ENCODE assay signal across 8 cellular contexts in genomic region chr1:958823-959729, GRCh38. TPM values are rescaled to one million over a fixed set of nuclear protein-coding genes. Genes with fewer than 3 reads are reported as not detected.
A peak's percentile ranks its signal among the peaks of the same experiment; 100 is the strongest.
DNase-seq lines count a peak whose midpoint lies in the region; ATAC-seq, FAIRE-seq and TF ChIP-seq lines count a peak whose summit lies in the region.

NOC2L (minus strand) TSS chr1:959256; CDS start chr1:959240, 16 bp downstream.

- intact Hi-C loops in left ventricle myocardium inferior (cut with micrococcal nuclease): no loop called here

- DNase-seq in GM10248 (ENCODE audit: extremely low spot score) (peak; percentile 95), NCI-H1105 treated with DMSO at 0.1 percent for 48 hours (lab: John Stamatoyannopoulos, UW) (peak; percentile 75), amniotic epithelial cell (ENCODE audit: low read depth) (peak; percentile 76), left ventricle myocardium inferior (peak; percentile 94), pulmonary artery endothelial cell (ENCODE audit: low read depth, low spot score) (peak; percentile 49), urothelium cell line (ENCODE audit: low spot score) (peak; percentile 86)

- H3K27ac ChIP-seq in left ventricle myocardium inferior (replicated peaks): peak within 1 kb of the TSS; percentile 69

- no peaks in the 10 kb centered on the region for H3K27me3 Mint-ChIP-seq in T-helper 1 cell treated with Interleukin-12 subunit alpha and Interleukin-12 subunit beta and Interleukin-4 antibody, amounts not matched to agents 30 μg/mL and 1 μg/mL, for 36 hours (ENCODE audit: low read depth)

- peak within 1 kb of the TSS; percentile 100 for H3K4me3 ChIP-seq in left ventricle myocardium inferior

- peaks cover 12% of the 10 kb centered on the region for H3K4me1 Mint-ChIP-seq in T-helper 1 cell treated with Interleukin-12 subunit alpha and Interleukin-12 subunit beta and Interleukin-4 antibody, amounts not matched to agents 30 μg/mL and 1 μg/mL, for 36 hours (ENCODE audit: low read depth)

- POLR2A ChIA-PET in GM10248 (lab: Yijun Ruan, JAX): no interaction called here

- ATAC-seq in HG02571 (IDR thresholded peaks at IDR 0.05; ENCODE audit: unreplicated experiment): peak; percentile 63

- peaks cover 9% of the 10 kb centered on the region for H3K36me3 Mint-ChIP-seq in T-helper 1 cell treated with Interleukin-12 subunit alpha and Interleukin-12 subunit beta and Interleukin-4 antibody, amounts not matched to agents 30 μg/mL and 1 μg/mL, for 36 hours (ENCODE audit: low read depth)

- H3K36me3 ChIP-seq in left ventricle myocardium inferior: peaks cover 40% of the 10 kb centered on the region

- peak within 1 kb of the TSS; percentile 99 for H3K4me3 Mint-ChIP-seq in T-helper 1 cell treated with Interleukin-12 subunit alpha and Interleukin-12 subunit beta and Interleukin-4 antibody, amounts not matched to agents 30 μg/mL and 1 μg/mL, for 36 hours

- TF ChIP-seq CTCF in GM10248 (IDR thresholded peaks at IDR 0.05; ENCODE audit: control extremely low read depth, extremely low read depth, low read depth, missing control alignments): no peak
- no peak for TF ChIP-seq CTCF in left ventricle myocardium inferior (IDR thresholded peaks at IDR 0.05; ENCODE audit: borderline replicate concordance)

- H3K9me3 ChIP-seq in left ventricle myocardium inferior (replicated peaks): no peaks in the 10 kb centered on the region

- no peak for FAIRE-seq in urothelium cell line (lab: Jason Lieb, UNC)

- peaks cover 47% of the 10 kb centered on the region for H3K4me1 ChIP-seq in left ventricle myocardium inferior

- CTCF ChIA-PET in GM10248 (lab: Yijun Ruan, JAX): no interaction called here

- peak within 1 kb of the TSS; percentile 87 for H3K27ac Mint-ChIP-seq in T-helper 1 cell treated with Interleukin-12 subunit alpha and Interleukin-12 subunit beta and Interleukin-4 antibody, amounts not matched to agents 30 μg/mL and 1 μg/mL, for 36 hours

- no peaks in the 10 kb centered on the region for H3K27me3 ChIP-seq in left ventricle myocardium inferior (ENCODE audit: low read depth)

- no peaks in the 10 kb centered on the region for H3K9me3 Mint-ChIP-seq in T-helper 1 cell treated with Interleukin-12 subunit alpha and Interleukin-12 subunit beta and Interleukin-4 antibody, amounts not matched to agents 30 μg/mL and 1 μg/mL, for 36 hours

RNA-seq across cellular contexts. Expression of gene NOC2L, which starts in this region (rescaled TPM):
- total RNA-seq in left ventricle myocardium inferior (40.8 TPM), pulmonary artery endothelial cell (121 and 152 TPM in 2 replicates)

Comparison
In these comparisons a context has a peak if more than half of its experiments do, and no peak if none do; other contexts are left out.
1. Peak in every context shown above with its lines: DNase-seq, ATAC-seq, H3K4me3 ChIP-seq and H3K27ac ChIP-seq.